10 cellular contexts compared by ENCODE assay signal in the genomic region with DNA sequence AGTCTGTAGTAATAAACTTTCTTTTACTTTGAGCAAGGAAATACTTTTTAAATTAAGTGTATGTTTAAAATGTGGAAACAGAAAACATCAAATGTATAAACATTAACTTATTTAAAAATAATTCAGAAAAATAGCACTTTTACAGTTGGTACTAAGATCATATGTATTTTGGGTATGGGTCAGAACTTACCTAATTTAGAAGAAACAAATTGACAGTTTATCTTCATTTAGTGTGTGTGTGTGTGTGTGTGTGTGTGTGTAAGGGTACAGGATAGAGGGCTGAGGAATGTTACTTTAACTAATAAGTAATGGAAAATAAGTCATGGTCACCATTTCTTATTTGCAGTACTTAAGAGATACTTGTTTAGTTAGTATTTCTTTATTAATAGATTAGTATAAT. TPM values are rescaled to one million over a fixed set of nuclear protein-coding genes. Genes with fewer than 3 reads are reported as not detected.
DNase-seq lines count a peak whose midpoint lies in the region; ATAC-seq, FAIRE-seq and TF ChIP-seq lines count a peak whose summit lies in the region.
"Had no signal": no experiment of that assay in that cellular context is flagged by ENCODE, and none has a peak within 500 bp of the region (broad histone marks: within the 10 kb centered on the region; RNA-seq: fewer than 3 reads in every experiment).

No MANE protein-coding gene starts in this region.

- DNase-seq in Panc1 (ENCODE audit: low read depth, low spot score), result no peak
- DNase-seq in endothelial cell of umbilical vein (ENCODE audit: low read depth, low spot score), result no peak
- DNase-seq in pancreas, result no peak
- no peak for DNase-seq in COR-L47 (lab: John Stamatoyannopoulos, UW)

- H2AFZ ChIP-seq in endothelial cell of umbilical vein (ENCODE audit: low read depth, low read length), result no peak overlapping the region

- no peaks in the 10 kb centered on the region for H3K27me3 ChIP-seq in Panc1 (ENCODE audit: control insufficient read depth, insufficient read depth, low read length)
- H3K27me3 ChIP-seq in endothelial cell of umbilical vein (ENCODE audit: control insufficient read depth in 2 of 2, insufficient read depth in 2 of 2, low read length in 2 of 2), result no peaks in the 10 kb centered on the region
- H3K27me3 ChIP-seq in pancreas, result no peaks in the 10 kb centered on the region

- in situ Hi-C loops in Panc1 (cut with HindIII; ENCODE audit: low pct_unique_long_range_greater_than_20kb, low sequenced_read_pairs), result no loop called here

- POLR2A ChIA-PET in Panc1 (lab: Charles Lee), result no interaction called here
- POLR2A ChIA-PET in endothelial cell of umbilical vein (lab: Charles Lee), result no interaction called here

- dilution Hi-C loops in endothelial cell of umbilical vein (cut with MboI; ENCODE audit: extremely low pct_ligation_motif_present, low sequenced_read_pairs), result no loop called here

- H3K9me3 ChIP-seq in Panc1 (ENCODE audit: control insufficient read depth, insufficient read depth, low read depth, low read length), result no peaks in the 10 kb centered on the region
- H3K9me3 ChIP-seq in endothelial cell of umbilical vein (replicated peaks; ENCODE audit: control insufficient read depth, insufficient read depth, low read length), result no peaks in the 10 kb centered on the region
- H3K9me3 ChIP-seq in pancreas, result no peaks in the 10 kb centered on the region

- H3K9ac ChIP-seq in endothelial cell of umbilical vein (replicated peaks; ENCODE audit: extremely low read depth, insufficient read depth, low read length), result no peak overlapping the region

- ATAC-seq in Panc1 (no peak), pancreas (no peak), GM21529 (IDR thresholded peaks at IDR 0.05; ENCODE audit: unreplicated experiment) (no peak), HG03097 (IDR thresholded peaks at IDR 0.05; ENCODE audit: low FRiP score, unreplicated experiment) (no peak), GM21737 (IDR thresholded peaks at IDR 0.05; ENCODE audit: unreplicated experiment) (no peak)
- ATAC-seq: HCT116 had no signal

- peaks cover 10% of the 10 kb centered on the region for H4K20me1 ChIP-seq in endothelial cell of umbilical vein (replicated peaks; ENCODE audit: control insufficient read depth, extremely low read depth, insufficient read depth, low read length)

- H3K9me1 ChIP-seq in endothelial cell of umbilical vein (replicated peaks; ENCODE audit: control insufficient read depth, extremely low read depth, insufficient read depth, low read length), result no peaks in the 10 kb centered on the region

- H3K36me3 ChIP-seq in Panc1 (ENCODE audit: control insufficient read depth, insufficient read depth, low read length) (no peaks in the 10 kb centered on the region; the same call in 1 of the 2 replicates), endothelial cell of umbilical vein (ENCODE audit: control insufficient read depth in 2 of 2, extremely low read depth in 1 of 2, insufficient read depth in 2 of 2, low read length in 2 of 2) (no peaks in the 10 kb centered on the region), pancreas (no peaks in the 10 kb centered on the region)

- TF ChIP-seq CTCF in Panc1 (IDR thresholded peaks at IDR 0.05) (no peak), endothelial cell of umbilical vein (IDR thresholded peaks at IDR 0.05; ENCODE audit: extremely low read depth in 1 of 2, insufficient read depth in 1 of 2, low read depth in 1 of 2, low read length in 2 of 2) (no peak), pancreas (IDR thresholded peaks at IDR 0.05) (no peak)

- H3K4me3 ChIP-seq in GM08714 (ENCODE audit: low read length) (peak overlapping the region; percentile 68; the same call in 1 of the 2 replicates), Panc1 (ENCODE audit: low read depth in 2 of 2, low read length in 2 of 2) (peak overlapping the region; percentile 45 to 81; a peak in 3 of 4 replicates), endothelial cell of umbilical vein (replicated peaks in 1 of 3; ENCODE audit: insufficient read depth in 1 of 3, low read depth in 1 of 3, low read length in 3 of 3) (peak overlapping the region in 1 of 3 experiments; percentile 96), pancreas (peak overlapping the region in 3 of 4 donors; percentile 65 to 96 (median 77))

- TF ChIP-seq POLR2A in endothelial cell of umbilical vein (IDR thresholded peaks at IDR 0.05; ENCODE audit: low read depth, low read length), result no peak

- peaks cover 62% of the 10 kb centered on the region for H3K79me2 ChIP-seq in endothelial cell of umbilical vein (ENCODE audit: control insufficient read depth, insufficient read depth, low read length)

- intact Hi-C loops in Panc1 (cut with micrococcal nuclease; ENCODE audit: unreplicated experiment), result no loop called here
- intact Hi-C loops in endothelial cell of umbilical vein (cut with micrococcal nuclease), result loop anchor here (5.0 kb wide), 1 partner anchor 62 kb away; no protein-coding TSS in a partner anchor
- intact Hi-C loops in pancreas (cut with DNase I), result no loop called here

- BruUV-seq in Panc1 (replicated peaks; lab: Mats Ljungman, UMichigan) (no TSS peak), endothelial cell of umbilical vein (replicated peaks; lab: Mats Ljungman, UMichigan) (no TSS peak)

- FAIRE-seq in endothelial cell of umbilical vein (lab: Jason Lieb, UNC) (no peak), pancreas (lab: Jason Lieb, UNC) (no peak)
- FAIRE-seq: islet of Langerhans had no signal

- H3K4me2 ChIP-seq in endothelial cell of umbilical vein (ENCODE audit: insufficient read depth, low read length), result peak overlapping the region; percentile 100

- H3K4me1 ChIP-seq in Panc1 (ENCODE audit: control insufficient read depth, insufficient read depth, low read length) (peaks cover 13% of the 10 kb centered on the region; the same call in 1 of the 2 replicates), endothelial cell of umbilical vein (ENCODE audit: control insufficient read depth, extremely low read depth, insufficient read depth, low read length) (peaks cover 31% of the 10 kb centered on the region), pancreas (peaks cover 4 to 44% (median 10%) of the 10 kb centered on the region in 3 donors)

- no peak overlapping the region for H3K27ac ChIP-seq in Panc1 (ENCODE audit: low read length)
- no peak overlapping the region for H3K27ac ChIP-seq in endothelial cell of umbilical vein (ENCODE audit: insufficient read depth, low read depth, low read length)
- H3K27ac ChIP-seq in pancreas, result peak overlapping the region in 1 of 4 donors; percentile 42

- CTCF ChIA-PET in Panc1 (lab: Charles Lee) (no interaction called here), endothelial cell of umbilical vein (lab: Charles Lee) (interaction anchor here (1.3 kb wide), 1 partner anchor 383 kb away, joined by 4 read pairs; no protein-coding TSS in a partner anchor)

TF ChIP-seq in endothelial cell of umbilical vein, 7 proteins besides CTCF, POLR2A, EP300 and RAD21:
- no peak for TF ChIP-seq EZH2 (IDR thresholded peaks at IDR 0.05; ENCODE audit: borderline replicate concordance, low read depth, low read length, severe bottlenecking)
- no peak for TF ChIP-seq FOS (IDR thresholded peaks at IDR 0.05; ENCODE audit: borderline replicate concordance, insufficient read depth, low read length)
- no peak for TF ChIP-seq JUN (IDR thresholded peaks at IDR 0.05; ENCODE audit: borderline replicate concordance, insufficient read depth, insufficient read length, low read depth)
- TF ChIP-seq MYC (IDR thresholded peaks at IDR 0.05; ENCODE audit: low read depth, low read length), result no peak
- no peak for TF ChIP-seq POLR2AphosphoS5 (IDR thresholded peaks at IDR 0.05; ENCODE audit: insufficient read depth, low read depth, low read length)
- TF ChIP-seq, protein P1, sequence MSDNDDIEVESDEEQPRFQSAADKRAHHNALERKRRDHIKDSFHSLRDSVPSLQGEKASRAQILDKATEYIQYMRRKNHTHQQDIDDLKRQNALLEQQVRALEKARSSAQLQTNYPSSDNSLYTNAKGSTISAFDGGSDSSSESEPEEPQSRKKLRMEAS (IDR thresholded peaks at IDR 0.05; ENCODE audit: insufficient read depth, insufficient read length), result no peak
- TF ChIP-seq GATA2 (IDR thresholded peaks at IDR 0.05; ENCODE audit: insufficient read depth, insufficient read length, low read depth, low read length), result no peak

RNA-seq across cellular contexts. Expression of a gene that starts 3.3 kb away (rescaled TPM):
- total RNA-seq in Panc1 (2021; ENCODE audit: unreplicated experiment) (28.7 TPM), endothelial cell of umbilical vein (36.2 and 38.3 TPM in 2 replicates), pancreas (10 to 100 TPM; 37.4 to 50.7 (median 45.7) TPM)
- 10.2 TPM for polyA plus RNA-seq in Panc1 (2012; ENCODE audit: insufficient read length)
- polyA plus RNA-seq in endothelial cell of umbilical vein (11.9 and 13.5 TPM in 2 replicates), pancreas (1 to 10 TPM; 6.0 to 8.4 TPM)
- polyA plus RNA-seq in endothelial cell of umbilical vein (2011; cell fraction: cytosol; rRNA removed), result 8.9 and 9.9 TPM in 2 replicates
- polyA plus RNA-seq in endothelial cell of umbilical vein (2011; cell fraction: nucleus; rRNA removed), result 13.3 and 15.2 TPM in 2 replicates
- 24.4 and 36.3 TPM in 2 replicates for polyA plus RNA-seq in endothelial cell of umbilical vein (2012)
- 67.4 and 70.3 TPM in 2 replicates for polyA minus RNA-seq in endothelial cell of umbilical vein
- 15.0 TPM for polyA minus RNA-seq in endothelial cell of umbilical vein (2011; cell fraction: cytosol; rRNA and poly(A)+ RNA removed)
- 44.5 and 65.7 TPM in 2 replicates for polyA minus RNA-seq in endothelial cell of umbilical vein (2011; cell fraction: nucleus; rRNA and poly(A)+ RNA removed)
